ENCODE assay signal across 20 cellular contexts in the genomic region with DNA sequence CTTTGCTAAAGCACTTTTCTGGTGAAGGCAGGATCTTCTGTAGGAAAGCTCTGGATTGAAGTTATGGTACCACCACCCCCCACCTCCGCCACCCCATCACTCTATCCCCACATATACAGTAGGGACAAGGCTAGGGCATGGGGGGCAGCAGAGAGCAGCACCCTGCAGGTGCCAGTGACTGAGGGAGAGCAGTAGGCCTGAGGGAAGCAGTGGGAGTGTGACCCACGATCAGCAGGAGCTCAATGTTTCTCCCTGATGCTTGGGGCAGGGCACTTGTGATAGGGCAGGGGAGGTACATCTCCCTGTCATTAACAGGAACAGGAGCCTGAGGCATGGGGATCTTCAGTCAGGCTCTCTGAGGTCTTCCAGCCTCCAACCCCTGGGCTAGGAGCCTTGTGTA.
A peak's percentile ranks its signal among the peaks of the same experiment; 100 is the strongest.
DNase-seq lines count a peak whose midpoint lies in the region; ATAC-seq and TF ChIP-seq lines count a peak whose summit lies in the region.
"Had no signal": no experiment of that assay in that cellular context is flagged by ENCODE, and none has a peak within 500 bp of the region (broad histone marks: within the 10 kb centered on the region; RNA-seq: fewer than 3 reads in every experiment).

No MANE protein-coding gene starts in this region.

- H3K36me3 ChIP-seq in BLaER1, result no peaks in the 10 kb centered on the region; the same call in 1 of the 2 replicates

- H3K4me3 Mint-ChIP-seq in HFFc6, result no peak overlapping the region
- no peak overlapping the region for H3K4me3 Mint-ChIP-seq in osteocyte (ENCODE audit: unreplicated experiment)
- no peak overlapping the region for H3K4me3 Mint-ChIP-seq in activated T-helper 2 cell treated with anti-CD3 and anti-CD28 coated beads, Interferon-gamma antibody, Interleukin-2, Interleukin-4, amounts not matched to agents 10 μg/mL and 5 μg/mL and 100 μg/mL, durations not matched to agents 14 hours and 24 hours and 36 hours (ENCODE audit: low read depth)
- no peak overlapping the region for H3K4me3 Mint-ChIP-seq in MCF 10A (ENCODE audit: unreplicated experiment)
- H3K4me3 Mint-ChIP-seq: type B pancreatic cell had no signal

- no TSS peak for BruUV-seq in MCF 10A (replicated peaks; lab: Mats Ljungman, UMichigan)

- POLR2A ChIA-PET in MCF 10A (lab: Yijun Ruan, JAX), result interaction anchor here (0.7 to 1.8 kb wide), 2 partner anchors 13 to 26 kb away, joined by 3 to 4 read pairs; no protein-coding TSS in a partner anchor

- no peaks in the 10 kb centered on the region for H3K27me3 Mint-ChIP-seq in HFFc6 (ENCODE audit: insufficient read depth)
- no peaks in the 10 kb centered on the region for H3K27me3 Mint-ChIP-seq in osteocyte (ENCODE audit: unreplicated experiment)
- H3K27me3 Mint-ChIP-seq in activated T-helper 2 cell treated with anti-CD3 and anti-CD28 coated beads, Interferon-gamma antibody, Interleukin-2, Interleukin-4, amounts not matched to agents 10 μg/mL and 5 μg/mL and 100 μg/mL, durations not matched to agents 14 hours and 24 hours and 36 hours (ENCODE audit: low read depth), result peaks cover 2% of the 10 kb centered on the region
- H3K27me3 Mint-ChIP-seq in MCF 10A (ENCODE audit: insufficient read depth, unreplicated experiment), result no peaks in the 10 kb centered on the region
- H3K27me3 Mint-ChIP-seq: type B pancreatic cell had no signal

- H4K20me1 ChIP-seq in BLaER1, result no peaks in the 10 kb centered on the region

- H3K4me3 ChIP-seq in BLaER1 (no peak overlapping the region), coronary artery (no peak overlapping the region)
- H3K4me3 ChIP-seq: K562, mucosa of descending colon, psoas muscle had no signal

- CTCF ChIA-PET in MCF 10A (lab: Yijun Ruan, JAX), result interaction anchor here (2.0 kb wide), 1 partner anchor 31 kb away, joined by 5 read pairs; no protein-coding TSS in a partner anchor

- H3K4me1 Mint-ChIP-seq in HFFc6 (ENCODE audit: low read depth) (peaks cover 47% of the 10 kb centered on the region), osteocyte (ENCODE audit: unreplicated experiment) (peaks cover 73% of the 10 kb centered on the region), MCF 10A (ENCODE audit: insufficient read depth, unreplicated experiment) (peaks cover 19% of the 10 kb centered on the region)
- H3K4me1 Mint-ChIP-seq in activated T-helper 2 cell treated with anti-CD3 and anti-CD28 coated beads, Interferon-gamma antibody, Interleukin-2, Interleukin-4, amounts not matched to agents 10 μg/mL and 5 μg/mL and 100 μg/mL, durations not matched to agents 14 hours and 24 hours and 36 hours (ENCODE audit: low read depth), result no peaks in the 10 kb centered on the region

- peak overlapping the region; percentile 77; the same call in 1 of the 2 replicates for H3K4me2 ChIP-seq in BLaER1
- H3K4me2 ChIP-seq: SK-N-SH had no signal

- TF ChIP-seq CTCF in HFFc6 (IDR thresholded peaks at IDR 0.05) (peak; percentile 28; the same call in 1 of the 2 replicates), coronary artery (IDR thresholded peaks at IDR 0.05) (no peak), osteocyte (IDR thresholded peaks at IDR 0.05) (no peak), MCF 10A (IDR thresholded peaks at IDR 0.05; ENCODE audit: unreplicated experiment) (no peak)

- peak overlapping the region; percentile 76; the same call in 1 of the 2 replicates for H3K27ac ChIP-seq in BLaER1
- H3K27ac ChIP-seq in coronary artery, result peak overlapping the region; percentile 74 to 88

- no peak for ATAC-seq in HG03521 (IDR thresholded peaks at IDR 0.05; ENCODE audit: unreplicated experiment)
- ATAC-seq: K562, psoas muscle had no signal

- H3K36me3 Mint-ChIP-seq in HFFc6 (ENCODE audit: low read depth) (peaks cover 5% of the 10 kb centered on the region), osteocyte (ENCODE audit: unreplicated experiment) (no peaks in the 10 kb centered on the region), MCF 10A (ENCODE audit: insufficient read depth, unreplicated experiment) (no peaks in the 10 kb centered on the region)
- peaks cover 15% of the 10 kb centered on the region for H3K36me3 Mint-ChIP-seq in activated T-helper 2 cell treated with anti-CD3 and anti-CD28 coated beads, Interferon-gamma antibody, Interleukin-2, Interleukin-4, amounts not matched to agents 10 μg/mL and 5 μg/mL and 100 μg/mL, durations not matched to agents 14 hours and 24 hours and 36 hours (ENCODE audit: low read depth)

- peaks cover 81% of the 10 kb centered on the region for H3K4me1 ChIP-seq in BLaER1

- no peaks in the 10 kb centered on the region; the same call in 1 of the 2 replicates for H3K9me3 Mint-ChIP-seq in HFFc6
- no peaks in the 10 kb centered on the region for H3K9me3 Mint-ChIP-seq in osteocyte (ENCODE audit: unreplicated experiment)
- peaks cover 4% of the 10 kb centered on the region for H3K9me3 Mint-ChIP-seq in activated T-helper 2 cell treated with anti-CD3 and anti-CD28 coated beads, Interferon-gamma antibody, Interleukin-2, Interleukin-4, amounts not matched to agents 10 μg/mL and 5 μg/mL and 100 μg/mL, durations not matched to agents 14 hours and 24 hours and 36 hours
- H3K9me3 Mint-ChIP-seq in MCF 10A (ENCODE audit: unreplicated experiment), result peaks cover 8% of the 10 kb centered on the region
- H3K9me3 Mint-ChIP-seq: type B pancreatic cell had no signal

- DNase-seq in HFFc6, result no peak
- DNase-seq in coronary artery (ENCODE audit: low spot score), result no peak
- DNase-seq in osteocyte (ENCODE audit: extremely low spot score, unreplicated experiment), result no peak
- DNase-seq in activated T-helper 2 cell treated with anti-CD3 and anti-CD28 coated beads, Interferon-gamma antibody, Interleukin-2, Interleukin-4, amounts not matched to agents 10 μg/mL and 5 μg/mL and 100 μg/mL, durations not matched to agents 14 hours and 24 hours and 36 hours (ENCODE audit: low spot score), result no peak
- no peak for DNase-seq in GM03348 (ENCODE audit: low spot score)
- DNase-seq in MCF 10A (ENCODE audit: unreplicated experiment), result no peak
- DNase-seq: activated CD4-positive, alpha-beta T cell treated with anti-CD3 and anti-CD28 coated beads, Interleukin-2, amount 50 U/mL, for 48 hours; activated T-cell treated with anti-CD3 and anti-CD28 coated beads, Interleukin-2, amount 50 U/mL, for 48 hours; DMS153; H7; mucosa of descending colon; NCI-H1694 treated with DMSO at 0.1 percent for 48 hours; NCI-H446 treated with DMSO at 0.1 percent for 48 hours; OCI-M1; psoas muscle; SK-N-SH had no signal

- H3K9ac ChIP-seq in BLaER1, result no peak overlapping the region
- H3K9ac ChIP-seq: SK-N-SH had no signal

- intact Hi-C loops in activated T-helper 2 cell treated with anti-CD3 and anti-CD28 coated beads, Interferon-gamma antibody, Interleukin-2, Interleukin-4, amounts not matched to agents 10 μg/mL and 5 μg/mL and 100 μg/mL, durations not matched to agents 14 hours and 24 hours and 36 hours (cut with micrococcal nuclease), result no loop called here
- intact Hi-C loops in MCF 10A (cut with micrococcal nuclease), result no loop called here

- H3K9me3 ChIP-seq in BLaER1, result 0 out of 2 replicates have a peak, but pooled peaks cover 2% of the 10 kb centered on the region
- H3K9me3 ChIP-seq: mucosa of descending colon, psoas muscle, SK-N-SH had no signal

- H3K27ac Mint-ChIP-seq in HFFc6 (no peak overlapping the region), osteocyte (ENCODE audit: unreplicated experiment) (peak overlapping the region; percentile 70), MCF 10A (ENCODE audit: low read depth, unreplicated experiment) (no peak overlapping the region)
- H3K27ac Mint-ChIP-seq in activated T-helper 2 cell treated with anti-CD3 and anti-CD28 coated beads, Interferon-gamma antibody, Interleukin-2, Interleukin-4, amounts not matched to agents 10 μg/mL and 5 μg/mL and 100 μg/mL, durations not matched to agents 14 hours and 24 hours and 36 hours, result no peak overlapping the region
- H3K27ac Mint-ChIP-seq: type B pancreatic cell had no signal

- no peaks in the 10 kb centered on the region for H3K27me3 ChIP-seq in BLaER1
